Comparison of ENCODE assay signal across 8 cellular contexts in genomic region chr1:153796786-153797659, GRCh38.
A peak's percentile ranks its signal among the peaks of the same experiment; 100 is the strongest.
DNase-seq lines count a peak whose midpoint lies in the region; ATAC-seq lines count a peak whose summit lies in the region.

No MANE protein-coding gene starts in this region.

- peak; percentile 58 for ATAC-seq in HG03175 (IDR thresholded peaks at IDR 0.05; ENCODE audit: unreplicated experiment)

- peak; percentile 87 for DNase-seq in ELF-1 (ENCODE audit: low read depth, low spot score)
- peak; percentile 81 for DNase-seq in NCI-H69 (lab: John Stamatoyannopoulos, UW)
- DNase-seq in activated CD4-positive, alpha-beta T cell treated with anti-CD3 and anti-CD28 coated beads, Interleukin-2, amount 50 U/mL, for 4 hours, result peak; percentile 83 to 85
- DNase-seq in medulla oblongata (ENCODE audit: extremely low spot score), result peak; percentile 74
- DNase-seq in stimulated activated CD8-positive, alpha-beta memory T cell treated with anti-CD3 and anti-CD28 coated beads, Interleukin-2, amount 100 ng/mL, for 1 hour (ENCODE audit: low read depth in 2 of 2), result peak; percentile 63 to 68
- no peak for DNase-seq in NCI-H226

- peaks cover under 1% of the 10 kb centered on the region for H3K27me3 Mint-ChIP-seq in dendritic cell treated with granulocyte-macrophage colony-stimulating factor and Interleukin-4, amounts not matched to agents 40 ng/mL and 50 ng/mL, for 4 days

- no peaks in the 10 kb centered on the region for H3K9me3 Mint-ChIP-seq in dendritic cell treated with granulocyte-macrophage colony-stimulating factor and Interleukin-4, amounts not matched to agents 40 ng/mL and 50 ng/mL, for 4 days

- H3K4me1 Mint-ChIP-seq in dendritic cell treated with granulocyte-macrophage colony-stimulating factor and Interleukin-4, amounts not matched to agents 40 ng/mL and 50 ng/mL, for 4 days (ENCODE audit: low read depth), result peaks cover 56% of the 10 kb centered on the region

- peaks cover 30% of the 10 kb centered on the region for H3K36me3 Mint-ChIP-seq in dendritic cell treated with granulocyte-macrophage colony-stimulating factor and Interleukin-4, amounts not matched to agents 40 ng/mL and 50 ng/mL, for 4 days (ENCODE audit: low read depth)

- no peak overlapping the region for H3K4me3 Mint-ChIP-seq in dendritic cell treated with granulocyte-macrophage colony-stimulating factor and Interleukin-4, amounts not matched to agents 40 ng/mL and 50 ng/mL, for 4 days

- intact Hi-C loops in dendritic cell treated with granulocyte-macrophage colony-stimulating factor and Interleukin-4, amounts not matched to agents 40 ng/mL and 50 ng/mL, for 4 days (cut with micrococcal nuclease), result loop anchor here (2.0 to 10.0 kb wide), 2 partner anchors 148 to 190 kb away; partner anchors contain the start of genes DENND4B and RAB13

- H3K27ac Mint-ChIP-seq in dendritic cell treated with granulocyte-macrophage colony-stimulating factor and Interleukin-4, amounts not matched to agents 40 ng/mL and 50 ng/mL, for 4 days, result peak overlapping the region; percentile 25
